19 cellular contexts compared by ENCODE assay signal in the genomic region with DNA sequence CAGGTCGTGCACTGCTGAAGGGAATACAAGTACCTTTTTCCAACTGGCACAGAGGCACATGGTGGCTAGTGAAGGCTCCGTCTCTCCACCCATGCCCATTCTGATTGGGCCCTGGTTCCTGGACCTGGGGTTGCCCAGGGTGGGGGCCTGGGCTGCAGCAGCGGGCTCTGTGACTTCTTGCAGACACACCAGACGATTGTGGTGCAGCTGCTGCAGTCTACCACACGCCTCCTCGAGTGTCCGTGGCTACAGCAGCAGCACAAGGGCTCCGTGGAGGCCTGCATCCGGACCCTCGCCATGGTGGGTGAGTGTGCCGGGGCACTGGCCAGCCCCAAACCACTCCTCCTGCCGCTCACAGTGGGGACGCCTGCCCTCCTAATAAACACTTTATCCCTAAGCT.
"Had no signal": no experiment of that assay in that cellular context is flagged by ENCODE, and none has a peak within 500 bp of the region (broad histone marks: within the 10 kb centered on the region; RNA-seq: fewer than 3 reads in every experiment).

No MANE protein-coding gene starts in this region.

- H3K4me1 ChIP-seq: ascending aorta, breast epithelium, gastroesophageal sphincter, heart right ventricle, parathyroid adenoma, sigmoid colon, thyroid gland, uterus had no signal

- H3K4me2 ChIP-seq: SK-N-SH had no signal

- H3K4me1 Mint-ChIP-seq: mesothelial cell of epicardium had no signal

- H3K9me3 ChIP-seq: ascending aorta, breast epithelium, gastroesophageal sphincter, heart right ventricle, sigmoid colon, SK-N-SH, spleen, thyroid gland, uterus had no signal

- H3K4me3 ChIP-seq: ascending aorta, breast epithelium, gastroesophageal sphincter, heart right ventricle, lung, sigmoid colon, spleen, thyroid gland, uterus had no signal

- H3K9me3 Mint-ChIP-seq: dendritic cell treated with granulocyte-macrophage colony-stimulating factor and Interleukin-4, amounts not matched to agents 40 ng/mL and 50 ng/mL, for 4 days; mesothelial cell of epicardium had no signal

- H3K27ac Mint-ChIP-seq: dendritic cell treated with granulocyte-macrophage colony-stimulating factor and Interleukin-4, amounts not matched to agents 40 ng/mL and 50 ng/mL, for 4 days had no signal

- H3K27ac ChIP-seq: ascending aorta, breast epithelium, heart right ventricle, parathyroid adenoma, sigmoid colon, thyroid gland, uterus had no signal

- H3K27me3 Mint-ChIP-seq: dendritic cell treated with granulocyte-macrophage colony-stimulating factor and Interleukin-4, amounts not matched to agents 40 ng/mL and 50 ng/mL, for 4 days had no signal

- DNase-seq: activated CD4-positive, alpha-beta T cell treated with anti-CD3 and anti-CD28 coated beads, Interleukin-2, amount 50 U/mL, for 48 hours; activated CD4-positive, CD25-positive, alpha-beta regulatory T cell treated with anti-CD3 and anti-CD28 coated beads, Interleukin-2, amount 50 U/mL, for 72 hours; activated effector memory CD4-positive, alpha-beta T cell treated with Interleukin-2 at 50 U/mL for 16 hours; effector memory CD4-positive, alpha-beta T cell; heart right ventricle; left colon; sigmoid colon; spleen; T-helper 1 cell; thyroid gland; uterus had no signal

- H3K36me3 Mint-ChIP-seq: mesothelial cell of epicardium had no signal

- H3K4me3 Mint-ChIP-seq: dendritic cell treated with granulocyte-macrophage colony-stimulating factor and Interleukin-4, amounts not matched to agents 40 ng/mL and 50 ng/mL, for 4 days; mesothelial cell of epicardium had no signal

- H3K36me3 ChIP-seq: ascending aorta, uterus had no signal

- ATAC-seq: gastroesophageal sphincter, heart right ventricle, left colon had no signal

- H3K27me3 ChIP-seq: ascending aorta, breast epithelium, heart right ventricle, spleen, thyroid gland, uterus had no signal

- H3K9ac ChIP-seq: parathyroid adenoma, SK-N-SH had no signal
